Comparison of ENCODE assay signal across 27 cellular contexts in the genomic region with DNA sequence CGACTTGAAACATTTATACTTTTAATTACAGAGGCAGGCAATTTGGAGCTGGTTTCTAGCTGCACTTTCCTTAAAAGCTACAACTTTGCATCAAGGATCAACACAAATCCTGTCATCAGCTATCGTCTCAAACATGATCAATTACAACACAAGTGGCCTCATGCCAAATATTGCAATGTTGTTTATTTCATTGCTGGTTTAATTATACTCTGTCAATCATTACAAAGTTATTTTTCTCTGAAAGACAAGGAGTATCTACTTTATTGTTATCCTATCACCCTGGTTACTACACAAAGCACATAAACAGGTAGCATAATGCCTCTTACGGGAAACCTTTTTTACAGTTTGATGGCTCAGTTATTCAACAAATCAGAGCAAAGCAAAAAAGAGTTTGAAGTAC. TPM values are rescaled to one million over a fixed set of nuclear protein-coding genes. Genes with fewer than 3 reads are reported as not detected.
"Had no signal": no experiment of that assay in that cellular context is flagged by ENCODE, and none has a peak within 500 bp of the region (broad histone marks: within the 10 kb centered on the region; RNA-seq: fewer than 3 reads in every experiment).

No MANE protein-coding gene starts in this region.

- H3K27ac ChIP-seq: esophagus muscularis mucosa, gastrocnemius medialis, right atrium auricular region, sigmoid colon, skin epidermis, stomach, thoracic aorta, transverse colon had no signal

- FAIRE-seq: endometrium, keratinocyte had no signal

- H3K4me1 ChIP-seq: esophagus muscularis mucosa, gastrocnemius medialis, right atrium auricular region, sigmoid colon, stomach, transverse colon had no signal

- H3K9me3 ChIP-seq: esophagus muscularis mucosa, gastrocnemius medialis, right atrium auricular region, sigmoid colon, stomach, thoracic aorta, transverse colon had no signal

- H3K36me3 ChIP-seq: esophagus muscularis mucosa, gastrocnemius medialis, right atrium auricular region, sigmoid colon, stomach, thoracic aorta, transverse colon had no signal

- H3K27me3 ChIP-seq: gastrocnemius medialis, right atrium auricular region, transverse colon had no signal

- DNase-seq: effector memory CD4-positive, alpha-beta T cell; gastrocnemius medialis; immature natural killer cell; left cardiac atrium; mesendoderm; natural killer cell; posterior cingulate gyrus; sigmoid colon; stimulated activated CD4-positive, alpha-beta T cell treated with anti-CD3 and anti-CD28 coated beads, Interleukin-12 subunit alpha, Interleukin-12 subunit beta, amount 100 ng/mL, for 4 hours; stimulated activated naive CD4-positive, alpha-beta T cell; stomach; substantia nigra; transverse colon had no signal

- H3K4me3 ChIP-seq: esophagus muscularis mucosa, gastrocnemius medialis, right atrium auricular region, sigmoid colon, skin epidermis, stomach, thoracic aorta, transverse colon had no signal

RNA-seq across cellular contexts. Expression of gene FOXB1, which starts 58.0 kb away (rescaled TPM):
- total RNA-seq: esophagus muscularis mucosa, fibroblast of villous mesenchyme, gastrocnemius medialis, left cardiac atrium, liver, lung microvascular endothelial cell, mucosa of gallbladder, myocyte, natural killer cell, osteocyte, pulmonary artery endothelial cell, right atrium auricular region, sigmoid colon, stomach, thoracic aorta, transverse colon, ureter had no signal
- polyA plus RNA-seq: keratinocyte, liver, stomach had no signal
